ENCODE assay signal across 8 cellular contexts in genomic region chr17:76498886-76499667, GRCh38. TPM values are rescaled to one million over a fixed set of nuclear protein-coding genes. Genes with fewer than 3 reads are reported as not detected.
DNase-seq lines count a peak whose midpoint lies in the region; ATAC-seq and TF ChIP-seq lines count a peak whose summit lies in the region.

No MANE protein-coding gene starts in this region.

- H3K9ac ChIP-seq in rectal smooth muscle tissue (ENCODE audit: low read length): peak overlapping the region; percentile 2

- no peaks in the 10 kb centered on the region for H3F3A ChIP-seq in PC-9 (ENCODE audit: insufficient read depth, low read depth)

- CTCF ChIA-PET in PC-9 (lab: Charles Lee): interaction anchor here (0.6 kb wide), 1 partner anchor 196 kb away, joined by 4 read pairs; no protein-coding TSS in a partner anchor

- no peaks in the 10 kb centered on the region for H3K9me2 ChIP-seq in PC-9 (ENCODE audit: insufficient read depth)

- TF ChIP-seq CTCF in GM12873 (IDR thresholded peaks at IDR 0.05; ENCODE audit: insufficient read depth, low read depth, low read length, missing control alignments) (peak; percentile 16), PC-9 (conservative IDR thresholded peaks at IDR 0.05) (no peak), epithelial cell of esophagus (IDR thresholded peaks at IDR 0.05; ENCODE audit: insufficient read depth, low read depth, low read length, missing control alignments) (no peak)

- intact Hi-C loops in PC-9 (cut with micrococcal nuclease; ENCODE audit: unreplicated experiment): no loop called here

- peak in 1 of 2 experiments; percentile 26 for DNase-seq in PC-9
- peak; percentile 42 for DNase-seq in epithelial cell of esophagus (ENCODE audit: low read depth)
- DNase-seq in NCI-H146 (lab: John Stamatoyannopoulos, UW): no peak
- DNase-seq in medulla oblongata (ENCODE audit: extremely low spot score): no peak
- DNase-seq in NCI-H2029 (lab: John Stamatoyannopoulos, UW): no peak

- no peaks in the 10 kb centered on the region for H3K36me3 ChIP-seq in PC-9 (ENCODE audit: low read depth)
- H3K36me3 ChIP-seq in rectal smooth muscle tissue (ENCODE audit: control insufficient read depth, insufficient read depth, low read length): no peaks in the 10 kb centered on the region

- BruUV-seq in PC-9 (replicated peaks; lab: Mats Ljungman, UMichigan): no TSS peak

- H3K79me2 ChIP-seq in PC-9 (ENCODE audit: low read depth): no peaks in the 10 kb centered on the region

- no peaks in the 10 kb centered on the region for H3K27me3 ChIP-seq in PC-9 (ENCODE audit: insufficient read depth, low read depth)
- no peaks in the 10 kb centered on the region for H3K27me3 ChIP-seq in rectal smooth muscle tissue (ENCODE audit: control insufficient read depth, insufficient read depth, low read length)

- POLR2A ChIA-PET in PC-9 (lab: Charles Lee; ENCODE audit: unreplicated experiment): no interaction called here

- H4K20me1 ChIP-seq in PC-9 (ENCODE audit: insufficient read depth): no peaks in the 10 kb centered on the region

- no peak overlapping the region for H2AFZ ChIP-seq in PC-9

- peak overlapping the region; percentile 93 for H3K4me2 ChIP-seq in PC-9

- H3K4me1 ChIP-seq in PC-9 (replicated peaks; ENCODE audit: insufficient read depth) (peaks cover 16% of the 10 kb centered on the region; the same call in 1 of the 2 replicates), rectal smooth muscle tissue (ENCODE audit: control insufficient read depth, insufficient read depth, low read length) (peaks cover 7% of the 10 kb centered on the region)

- H3K27ac ChIP-seq in PC-9 (no peak overlapping the region), rectal smooth muscle tissue (ENCODE audit: low read depth, low read length) (peak overlapping the region; percentile 67)

- H3K4me3 ChIP-seq in PC-9 (no peak overlapping the region), epithelial cell of esophagus (ENCODE audit: low read length) (peak overlapping the region; percentile 89), rectal smooth muscle tissue (ENCODE audit: low read length) (peak overlapping the region; percentile 4)

- no peak for ATAC-seq in HG02885 (IDR thresholded peaks at IDR 0.05; ENCODE audit: poor library complexity, unreplicated experiment)

- no peaks in the 10 kb centered on the region for H3K9me3 ChIP-seq in PC-9 (ENCODE audit: insufficient read depth, low read depth)

RNA-seq across cellular contexts. Expression of gene RHBDF2, which starts 2.1 kb away (rescaled TPM):
- total RNA-seq in PC-9 (2021): 39.6 and 51.6 TPM in 2 replicates

RNA-seq across cellular contexts. Expression of gene AANAT, which starts 31.7 kb away (rescaled TPM):
- 0.65 TPM in 1 of 2 replicates, not detected in the other for total RNA-seq in PC-9 (2021)

RNA-seq across cellular contexts. Expression of gene CYGB, which starts 38.4 kb away (rescaled TPM):
- 0.93 and 1.1 TPM in 2 replicates for total RNA-seq in PC-9 (2021)

RNA-seq across cellular contexts. Expression of gene PRCD, which starts 40.8 kb away (rescaled TPM):
- 2.6 and 2.7 TPM in 2 replicates for total RNA-seq in PC-9 (2021)

RNA-seq across cellular contexts. Expression of gene UBE2O, which starts 46.1 kb away (rescaled TPM):
- total RNA-seq in PC-9 (2021): 27.4 and 28.0 TPM in 2 replicates
